ENCODE assay signal across 1 cellular context in genomic region chr3:160565442-160566403, GRCh38.
A peak's percentile ranks its signal among the peaks of the same experiment; 100 is the strongest.
TF ChIP-seq lines count a peak whose summit lies in the region.

TSS of gene KPNA4 (minus strand) at chr3:160565571. CDS start at chr3:160565282, 289 bp downstream.

TF ChIP-seq in HepG2, 621 proteins besides CTCF, POLR2A, EP300 and RAD21 (continued from another document and continues in another):
- TF ChIP-seq KAT2B (IDR thresholded peaks at IDR 0.05; ENCODE audit: borderline replicate concordance, low read depth, low read length) (no peak), GATAD1 (CRISPR knock-in tag; IDR thresholded peaks at IDR 0.05) (peak; percentile 66; the same call in 1 of the 2 replicates), ZNF3 (CRISPR knock-in tag; IDR thresholded peaks at IDR 0.05) (no peak), CSRNP2 (CRISPR knock-in tag; conservative IDR thresholded peaks at IDR 0.05; ENCODE audit: low read depth) (no peak), SYNCRIP (IDR thresholded peaks at IDR 0.05; ENCODE audit: insufficient read depth, low read depth, low read length) (no peak), CBFB (CRISPR knock-in tag; IDR thresholded peaks at IDR 0.05) (no peak), ZNF564 (CRISPR knock-in tag; IDR thresholded peaks at IDR 0.05) (peak; percentile 52; the same call in 1 of the 2 replicates), AGO2 (optimal IDR thresholded peaks at IDR 0.05; ENCODE audit: low read depth, low read length) (no peak), ZNF382 (CRISPR knock-in tag; IDR thresholded peaks at IDR 0.05; ENCODE audit: borderline replicate concordance) (no peak), SAP130 (CRISPR knock-in tag; IDR thresholded peaks at IDR 0.05; ENCODE audit: low read depth) (peak; percentile 96), CBX2 (IDR thresholded peaks at IDR 0.05; ENCODE audit: low read depth, low read length) (no peak), CBX2 (CRISPR knock-in tag; IDR thresholded peaks at IDR 0.05; ENCODE audit: low read depth) (no peak), ZFP82 (CRISPR knock-in tag; IDR thresholded peaks at IDR 0.05; ENCODE audit: borderline replicate concordance) (no peak), ZNF878 (CRISPR knock-in tag; IDR thresholded peaks at IDR 0.05) (no peak), ZNF513 (CRISPR knock-in tag; conservative IDR thresholded peaks at IDR 0.05) (no peak), EEA1 (CRISPR knock-in tag; IDR thresholded peaks at IDR 0.05; ENCODE audit: borderline replicate concordance) (no peak), ZNF773 (CRISPR knock-in tag; IDR thresholded peaks at IDR 0.05; ENCODE audit: borderline replicate concordance) (0 out of 2 replicates have a peak, but pooled peaks have one; percentile 50), ZEB1 (IDR thresholded peaks at IDR 0.05; ENCODE audit: insufficient replicate concordance, low read depth) (no peak), ZNF570 (CRISPR knock-in tag; IDR thresholded peaks at IDR 0.05; ENCODE audit: borderline replicate concordance) (no peak), NFIB (CRISPR knock-in tag; IDR thresholded peaks at IDR 0.05; ENCODE audit: borderline replicate concordance) (no peak), JUND (CRISPR knock-in tag; IDR thresholded peaks at IDR 0.05) (no peak), ZNF670 (CRISPR knock-in tag; IDR thresholded peaks at IDR 0.05; ENCODE audit: borderline replicate concordance) (no peak), HDAC1 (CRISPR knock-in tag; IDR thresholded peaks at IDR 0.05) (peak; percentile 46; the same call in 1 of the 2 replicates), SKI (IDR thresholded peaks at IDR 0.05; ENCODE audit: partially characterized antibody) (no peak), NFE2 (CRISPR knock-in tag; IDR thresholded peaks at IDR 0.05) (no peak), DDIT3 (CRISPR knock-in tag; IDR thresholded peaks at IDR 0.05) (no peak), KLF16 (CRISPR knock-in tag; IDR thresholded peaks at IDR 0.05) (peak in 1 of 2 experiments; percentile 37; a peak in 1 of 4 replicates), SP140L (CRISPR knock-in tag; IDR thresholded peaks at IDR 0.05; ENCODE audit: borderline replicate concordance) (0 out of 2 replicates have a peak, but pooled peaks have one; percentile 24), ZNF558 (CRISPR knock-in tag; IDR thresholded peaks at IDR 0.05; ENCODE audit: borderline replicate concordance) (peak; percentile 40; the same call in 1 of the 2 replicates), ZBTB3 (CRISPR knock-in tag; IDR thresholded peaks at IDR 0.05; ENCODE audit: borderline replicate concordance, low read depth) (no peak), MIER2 (CRISPR knock-in tag; IDR thresholded peaks at IDR 0.05) (no peak), POGZ (CRISPR knock-in tag; IDR thresholded peaks at IDR 0.05) (peak; percentile 78; the same call in 1 of the 2 replicates), EZH2 (conservative IDR thresholded peaks at IDR 0.05; ENCODE audit: low read depth, low read length) (no peak), ZNF431 (CRISPR knock-in tag; IDR thresholded peaks at IDR 0.05; ENCODE audit: borderline replicate concordance, low read depth) (peak; percentile 60; the same call in 1 of the 2 replicates), ZNF646 (CRISPR knock-in tag; IDR thresholded peaks at IDR 0.05) (no peak), RBFOX2 (IDR thresholded peaks at IDR 0.05; ENCODE audit: low read depth, low read length) (peak; percentile 87), ELF3 (CRISPR knock-in tag; IDR thresholded peaks at IDR 0.05) (no peak), HHEX (CRISPR knock-in tag; IDR thresholded peaks at IDR 0.05) (no peak), IRF9 (CRISPR knock-in tag; IDR thresholded peaks at IDR 0.05; ENCODE audit: borderline replicate concordance) (0 out of 2 replicates have a peak, but pooled peaks have one; percentile 28), ZNF546 (CRISPR knock-in tag; conservative IDR thresholded peaks at IDR 0.05) (peak; percentile 36; the same call in 1 of the 2 replicates), ZNF235 (CRISPR knock-in tag; IDR thresholded peaks at IDR 0.05; ENCODE audit: borderline replicate concordance) (no peak), PRPF4 (IDR thresholded peaks at IDR 0.05; ENCODE audit: low read depth, low read length, poor library complexity, severe bottlenecking) (no peak), NPAS2 (CRISPR knock-in tag; IDR thresholded peaks at IDR 0.05; ENCODE audit: borderline replicate concordance) (no peak), THAP8 (CRISPR knock-in tag; IDR thresholded peaks at IDR 0.05; ENCODE audit: borderline replicate concordance) (no peak), ZBTB21 (CRISPR knock-in tag; IDR thresholded peaks at IDR 0.05) (no peak), ZNF841 (CRISPR knock-in tag; IDR thresholded peaks at IDR 0.05; ENCODE audit: borderline replicate concordance) (no peak), ZBTB2 (CRISPR knock-in tag; IDR thresholded peaks at IDR 0.05; ENCODE audit: low read depth) (peak; percentile 43; the same call in 1 of the 2 replicates), ZNF207 (IDR thresholded peaks at IDR 0.05; ENCODE audit: borderline replicate concordance) (no peak), E2F5 (CRISPR knock-in tag; conservative IDR thresholded peaks at IDR 0.05) (0 out of 2 replicates have a peak, but pooled peaks have one; percentile 10), GRHL1 (CRISPR knock-in tag; conservative IDR thresholded peaks at IDR 0.05) (no peak), RXRA (CRISPR knock-in tag; IDR thresholded peaks at IDR 0.05) (0 out of 2 replicates have a peak, but pooled peaks have one; percentile 47), STAG1 (CRISPR knock-in tag; IDR thresholded peaks at IDR 0.05) (no peak)
